Comparison of ENCODE assay signal across 11 cellular contexts in the genomic region with DNA sequence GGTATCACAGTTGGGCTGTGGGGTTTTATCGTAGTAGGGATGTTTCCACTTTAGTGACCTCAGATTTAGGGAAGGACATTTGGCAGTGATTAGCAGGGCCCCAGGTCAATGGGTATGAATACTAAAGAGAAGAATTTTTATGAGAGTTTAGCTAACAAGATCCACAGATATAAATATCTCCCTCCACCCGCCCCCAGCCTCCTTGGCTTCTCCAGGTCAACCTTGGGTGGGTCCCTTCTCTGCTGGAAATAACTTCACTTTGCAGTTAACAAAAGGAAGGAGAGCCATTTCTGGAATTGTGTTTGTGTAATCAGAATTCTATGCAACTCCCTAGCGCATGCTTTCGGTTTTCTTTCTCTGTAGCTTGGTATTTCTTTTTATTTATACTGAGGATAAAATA. TPM values are rescaled to one million over a fixed set of nuclear protein-coding genes. Genes with fewer than 3 reads are reported as not detected.
DNase-seq lines count a peak whose midpoint lies in the region; ATAC-seq and TF ChIP-seq lines count a peak whose summit lies in the region.
"Had no signal": no experiment of that assay in that cellular context is flagged by ENCODE, and none has a peak within 500 bp of the region (broad histone marks: within the 10 kb centered on the region; RNA-seq: fewer than 3 reads in every experiment).

No MANE protein-coding gene starts in this region.

- intact Hi-C loops in natural killer cell (cut with micrococcal nuclease): loop anchor here (1.0 kb wide), 1 partner anchor 19 kb away; no protein-coding TSS in a partner anchor

- TF ChIP-seq CTCF in AG09309 (IDR thresholded peaks at IDR 0.05; ENCODE audit: control insufficient read depth, insufficient read depth, low read depth, low read length, missing control alignments): no peak
- TF ChIP-seq CTCF in natural killer cell (IDR thresholded peaks at IDR 0.05): no peak
- no peak for TF ChIP-seq CTCF in chondrocyte (IDR thresholded peaks at IDR 0.05)

- peak overlapping the region; percentile 81 for H3K4me3 ChIP-seq in AG09309 (ENCODE audit: control insufficient read depth, low read depth, low read length)
- H3K4me3 ChIP-seq in GM08714 (ENCODE audit: low read length): peak overlapping the region; percentile 19; the same call in 1 of the 2 replicates

- peak overlapping the region; percentile 93 to 97 for H3K27ac Mint-ChIP-seq in activated naive CD4-positive, alpha-beta T cell treated with anti-CD3 and anti-CD28 coated beads, Interleukin-2, amount 50 U/mL, for 72 hours
- H3K27ac Mint-ChIP-seq in natural killer cell (peak overlapping the region; percentile 89 to 93), chondrocyte (ENCODE audit: unreplicated experiment) (no peak overlapping the region)
- H3K27ac Mint-ChIP-seq: mesothelial cell of epicardium had no signal

- no peak for ATAC-seq in activated naive CD4-positive, alpha-beta T cell treated with anti-CD3 and anti-CD28 coated beads, Interleukin-2, amount 50 U/mL, for 72 hours
- ATAC-seq in natural killer cell: no peak
- ATAC-seq in GM18873 (IDR thresholded peaks at IDR 0.05; ENCODE audit: low FRiP score, unreplicated experiment): no peak
- ATAC-seq: esophagus mucosa had no signal

- H3K36me3 Mint-ChIP-seq in activated naive CD4-positive, alpha-beta T cell treated with anti-CD3 and anti-CD28 coated beads, Interleukin-2, amount 50 U/mL, for 72 hours: peaks cover 12 to 47% of the 10 kb centered on the region in 2 donors
- H3K36me3 Mint-ChIP-seq in natural killer cell: no peaks in the 10 kb centered on the region
- H3K36me3 Mint-ChIP-seq in chondrocyte (ENCODE audit: low read depth): no peaks in the 10 kb centered on the region
- H3K36me3 Mint-ChIP-seq: mesothelial cell of epicardium had no signal

- DNase-seq in AG09309 (ENCODE audit: low read depth) (peak; percentile 67), natural killer cell (no peak), NOMO-1 treated with dmso at 0.1 percent for 144 hours (lab: John Stamatoyannopoulos, UW; ENCODE audit: unreplicated experiment) (no peak), chondrocyte (ENCODE audit: low spot score) (no peak), midbrain (lab: John Stamatoyannopoulos, UW) (no peak)
- DNase-seq in activated naive CD4-positive, alpha-beta T cell treated with anti-CD3 and anti-CD28 coated beads, Interleukin-2, amount 50 U/mL, for 72 hours (ENCODE audit: low spot score in 2 of 2): no peak
- DNase-seq: SIG-M5 had no signal

- H3K4me1 Mint-ChIP-seq in natural killer cell (peaks cover 97 to 98% of the 10 kb centered on the region in 2 donors), chondrocyte (ENCODE audit: low read depth) (peaks cover 35% of the 10 kb centered on the region)

- peak overlapping the region; percentile 88 for H3K4me3 Mint-ChIP-seq in natural killer cell
- no peak overlapping the region for H3K4me3 Mint-ChIP-seq in chondrocyte (ENCODE audit: unreplicated experiment)

- H3K9me3 Mint-ChIP-seq in activated naive CD4-positive, alpha-beta T cell treated with anti-CD3 and anti-CD28 coated beads, Interleukin-2, amount 50 U/mL, for 72 hours: no peaks in the 10 kb centered on the region
- no peaks in the 10 kb centered on the region for H3K9me3 Mint-ChIP-seq in natural killer cell
- no peaks in the 10 kb centered on the region for H3K9me3 Mint-ChIP-seq in chondrocyte (ENCODE audit: low read depth)
- H3K9me3 Mint-ChIP-seq: mesothelial cell of epicardium had no signal

- no peaks in the 10 kb centered on the region for H3K27me3 Mint-ChIP-seq in natural killer cell (ENCODE audit: low read depth in 2 of 2)
- no peaks in the 10 kb centered on the region for H3K27me3 Mint-ChIP-seq in chondrocyte (ENCODE audit: low read depth)

RNA-seq across cellular contexts. Expression of a gene that starts 27.2 kb away (rescaled TPM):
- total RNA-seq in activated naive CD4-positive, alpha-beta T cell treated with anti-CD3 and anti-CD28 coated beads, Interleukin-2, amount 50 U/mL, for 72 hours: 100 to 1,000 TPM in 1 of 2 donors, 10 to 100 TPM in 1; 63.9 to 126 TPM
- 100 to 1,000 TPM; 234 to 312 (median 299) TPM for total RNA-seq in natural killer cell
- 0.62 to 1.9 TPM (median 0.92 TPM) in 3 replicates for total RNA-seq in chondrocyte

Comparison
In these comparisons a context has a peak if more than half of its experiments do, and no peak if none do; other contexts are left out.
1. RNA of a gene that starts 27.2 kb away (total RNA-seq): 234 to 312 TPM in natural killer cell and 63.9 to 126 TPM in activated naive CD4-positive, alpha-beta T cell treated with anti-CD3 and anti-CD28 coated beads, Interleukin-2, amount 50 U/mL, for 72 hours; 0.62 to 1.9 TPM in chondrocyte; every median in the first group is over 10 times any median in the second.